ENCODE assay signal across 8 cellular contexts in the genomic region with DNA sequence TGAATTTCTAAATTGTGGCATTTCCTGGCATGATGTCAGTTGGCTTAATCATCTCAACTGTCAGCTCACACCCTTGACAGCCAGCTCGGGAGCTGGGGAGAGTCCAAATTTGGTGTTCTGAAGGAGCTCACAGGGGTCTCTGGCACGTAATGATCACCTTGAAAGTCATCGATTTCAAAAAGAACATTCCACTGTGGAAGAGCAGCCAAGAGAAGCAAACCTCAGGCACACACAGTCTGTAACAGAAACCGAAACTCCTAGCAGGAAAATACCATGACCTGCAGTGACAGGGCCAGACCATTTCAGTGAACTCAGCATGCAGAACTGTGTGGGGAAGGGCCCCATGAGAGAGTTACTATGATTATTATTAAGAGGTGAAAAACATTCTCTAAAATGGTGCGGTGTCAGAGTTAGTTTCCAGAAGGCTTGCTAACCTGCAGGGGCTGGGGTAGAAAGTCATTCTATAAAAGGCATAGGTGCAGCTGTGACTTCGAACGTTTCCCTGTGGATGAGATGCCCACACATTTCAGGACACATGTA. TPM values are rescaled to one million over a fixed set of nuclear protein-coding genes. Genes with fewer than 3 reads are reported as not detected.
A peak's percentile ranks its signal among the peaks of the same experiment; 100 is the strongest.
DNase-seq lines count a peak whose midpoint lies in the region; ATAC-seq and TF ChIP-seq lines count a peak whose summit lies in the region.

No MANE protein-coding gene starts in this region.

- intact Hi-C loops in left cardiac atrium (cut with DNase I), result loop anchor here in 1 of 2 donors (5.0 kb wide), 1 partner anchor 101 kb away; no protein-coding TSS in a partner anchor

- H3K79me2 ChIP-seq in Loucy (ENCODE audit: insufficient read depth, low read length), result no peaks in the 10 kb centered on the region

- H3F3A ChIP-seq in Loucy (ENCODE audit: low read depth), result no peaks in the 10 kb centered on the region

- H3K4me1 ChIP-seq in Loucy (ENCODE audit: insufficient read depth, low read length, poor library complexity, severe bottlenecking), result peaks cover 19% of the 10 kb centered on the region

- H3K4me3 ChIP-seq in GM08714 (ENCODE audit: low read length) (peak overlapping the region; percentile 27; the same call in 1 of the 2 replicates), Loucy (ENCODE audit: low read length, poor library complexity, severe bottlenecking) (no peak overlapping the region)

- H3K9me2 ChIP-seq in Loucy (replicated peaks; ENCODE audit: low read depth, low read length), result no peaks in the 10 kb centered on the region

- H3K27me3 ChIP-seq in Loucy (ENCODE audit: insufficient read depth, low read length, poor library complexity, severe bottlenecking), result no peaks in the 10 kb centered on the region

- peak; percentile 84 for ATAC-seq in GM21723 (IDR thresholded peaks at IDR 0.05; ENCODE audit: unreplicated experiment)
- ATAC-seq in left cardiac atrium, result peak; percentile 57 to 71

- peak overlapping the region; percentile 62 for H2AFZ ChIP-seq in Loucy (ENCODE audit: low read length)

- TF ChIP-seq CTCF in Loucy (conservative IDR thresholded peaks at IDR 0.05; ENCODE audit: low read length), result no peak

- DNase-seq in activated effector memory CD4-positive, alpha-beta T cell treated with Interleukin-2 at 50 U/mL for 16 hours, result peak; percentile 18
- no peak for DNase-seq in left cardiac atrium
- peak; percentile 46 to 58 for DNase-seq in stimulated activated CD4-positive, alpha-beta T cell treated with anti-CD3 and anti-CD28 coated beads, Interleukin-15, amount 100 ng/mL, for 48 hours (ENCODE audit: low read depth in 2 of 2)
- DNase-seq in SKM-1 (lab: John Stamatoyannopoulos, UW; ENCODE audit: unreplicated experiment), result no peak
- no peak for DNase-seq in DMS 273 (lab: John Stamatoyannopoulos, UW; ENCODE audit: unreplicated experiment)

- H3K9me3 ChIP-seq in Loucy (ENCODE audit: insufficient read depth, low read depth, low read length), result no peaks in the 10 kb centered on the region

- no peaks in the 10 kb centered on the region for H4K20me1 ChIP-seq in Loucy (ENCODE audit: insufficient read depth, low read length, poor library complexity, severe bottlenecking)

- H3K9ac ChIP-seq in Loucy (ENCODE audit: low read depth, low read length, poor library complexity, severe bottlenecking), result no peak overlapping the region

- no peaks in the 10 kb centered on the region for H3K36me3 ChIP-seq in Loucy (ENCODE audit: insufficient read depth, low read length)

- peak overlapping the region; percentile 25 for H3K4me2 ChIP-seq in Loucy (ENCODE audit: low read depth, low read length, poor library complexity, severe bottlenecking)

RNA-seq across cellular contexts. Expression of a gene that starts 26.4 kb away (rescaled TPM):
- 10 to 100 TPM; 76.3 to 78.7 TPM for total RNA-seq in left cardiac atrium

Comparison
In these comparisons a context has a peak if more than half of its experiments do, and no peak if none do; other contexts are left out.
1. DNase-seq: peak in activated effector memory CD4-positive, alpha-beta T cell treated with Interleukin-2 at 50 U/mL for 16 hours (single experiment) and stimulated activated CD4-positive, alpha-beta T cell treated with anti-CD3 and anti-CD28 coated beads, Interleukin-15, amount 100 ng/mL, for 48 hours (2 of 2); none in left cardiac atrium (single experiment), SKM-1 (single experiment) and DMS 273 (single experiment).